Comparison of ENCODE assay signal across 16 cellular contexts in genomic region chr5:124478139-124478737, GRCh38.
DNase-seq lines count a peak whose midpoint lies in the region; ATAC-seq and TF ChIP-seq lines count a peak whose summit lies in the region.
"Had no signal": no experiment of that assay in that cellular context is flagged by ENCODE, and none has a peak within 500 bp of the region (broad histone marks: within the 10 kb centered on the region; RNA-seq: fewer than 3 reads in every experiment).

No MANE protein-coding gene starts in this region.

- peaks cover 18% of the 10 kb centered on the region for H3K4me1 ChIP-seq in Caco-2
- peaks cover 20% of the 10 kb centered on the region for H3K4me1 ChIP-seq in OCI-LY1 (ENCODE audit: insufficient read depth, low read length, severe bottlenecking)
- no peaks in the 10 kb centered on the region for H3K4me1 ChIP-seq in trophoblast cell (ENCODE audit: control insufficient read depth in 1 of 2, insufficient read depth in 2 of 2, low read length in 2 of 2)

- H3K9me3 ChIP-seq in Caco-2 (no peaks in the 10 kb centered on the region), OCI-LY1 (ENCODE audit: low read length) (no peaks in the 10 kb centered on the region), trophoblast cell (ENCODE audit: insufficient read depth, low read depth, low read length) (no peaks in the 10 kb centered on the region)
- H3K9me3 ChIP-seq: HAP-1 had no signal

- no peak overlapping the region for H3K4me3 Mint-ChIP-seq in Caco-2 (ENCODE audit: unreplicated experiment)
- H3K4me3 Mint-ChIP-seq: CD8-positive, alpha-beta memory T cell; GM23338 had no signal

- no peaks in the 10 kb centered on the region for H3K36me3 Mint-ChIP-seq in Caco-2 (ENCODE audit: insufficient read depth, unreplicated experiment)
- H3K36me3 Mint-ChIP-seq: CD8-positive, alpha-beta memory T cell had no signal

- H4K8ac ChIP-seq in trophoblast cell (ENCODE audit: low read depth, low read length), result no peak overlapping the region

- TF ChIP-seq CTCF in Caco-2 (IDR thresholded peaks at IDR 0.05; ENCODE audit: insufficient read depth in 1 of 2, low read depth in 1 of 2, low read length in 1 of 2, severe bottlenecking in 1 of 2, unreplicated experiment in 1 of 2) (no peak), OCI-LY1 (IDR thresholded peaks at IDR 0.05; ENCODE audit: low read length) (no peak)

- no peak overlapping the region for H3K4me2 ChIP-seq in OCI-LY1 (ENCODE audit: low read length)
- no peak overlapping the region for H3K4me2 ChIP-seq in trophoblast cell (ENCODE audit: low read length)
- H3K4me2 ChIP-seq: BLaER1 had no signal

- BruUV-seq in Caco-2 (replicated peaks; lab: Mats Ljungman, UMichigan), result no TSS peak

- DNase-seq in Caco-2 (no peak), left colon (no peak), trophoblast cell (no peak), NCI-H2196 treated with DMSO at 0.1 percent for 48 hours (lab: John Stamatoyannopoulos, UW; ENCODE audit: unreplicated experiment) (no peak)
- DNase-seq in stimulated activated CD8-positive, alpha-beta memory T cell treated with anti-CD3 and anti-CD28 coated beads, Interleukin-4, amount 100 ng/mL, for 48 hours, result no peak
- DNase-seq in activated T-cell treated with anti-CD3 and anti-CD28 coated beads, Interleukin-2, amount 50 U/mL, for 1 hour, result no peak
- DNase-seq: 8988T; AML-193; CD8-positive, alpha-beta memory T cell; DMS 273 treated with DMSO at 0.1 percent for 48 hours had no signal

- POLR2A ChIA-PET in Caco-2 (lab: Charles Lee), result interaction anchor here (0.6 kb wide), 1 partner anchor 17 kb away, joined by 6 read pairs; no protein-coding TSS in a partner anchor

- H3K4me1 Mint-ChIP-seq in Caco-2 (ENCODE audit: low read depth, unreplicated experiment), result no peaks in the 10 kb centered on the region
- H3K4me1 Mint-ChIP-seq: CD8-positive, alpha-beta memory T cell had no signal

- H2AFZ ChIP-seq in OCI-LY1 (ENCODE audit: low read length) (no peak overlapping the region), trophoblast cell (ENCODE audit: insufficient read depth, low read length, poor library complexity) (no peak overlapping the region)

- H3K4me3 ChIP-seq in Caco-2 (ENCODE audit: low read depth, low read length), result no peak overlapping the region
- H3K4me3 ChIP-seq in OCI-LY1 (ENCODE audit: low read depth, low read length, poor library complexity, severe bottlenecking), result no peak overlapping the region
- H3K4me3 ChIP-seq in trophoblast cell (ENCODE audit: low read depth, low read length), result no peak overlapping the region
- H3K4me3 ChIP-seq: BLaER1, GM12878, GM23338, HAP-1 had no signal

- H3K4ac ChIP-seq in trophoblast cell (ENCODE audit: low read depth, low read length), result no peak overlapping the region

- no peaks in the 10 kb centered on the region for H3K36me3 ChIP-seq in Caco-2 (ENCODE audit: control insufficient read depth, insufficient read depth, low read length)
- no peaks in the 10 kb centered on the region for H3K36me3 ChIP-seq in OCI-LY1 (ENCODE audit: insufficient read depth, low read length)
- no peaks in the 10 kb centered on the region for H3K36me3 ChIP-seq in trophoblast cell (ENCODE audit: control insufficient read depth in 1 of 2, insufficient read depth in 2 of 2, low read length in 2 of 2)
- H3K36me3 ChIP-seq: BLaER1, HAP-1 had no signal

- H3K79me2 ChIP-seq in OCI-LY1 (ENCODE audit: insufficient read depth, low read length), result no peaks in the 10 kb centered on the region
- H3K79me2 ChIP-seq in trophoblast cell (ENCODE audit: control insufficient read depth, insufficient read depth, low read length, poor library complexity), result no peaks in the 10 kb centered on the region

- no peak overlapping the region for H3K9ac ChIP-seq in OCI-LY1 (ENCODE audit: low read length)
- H3K9ac ChIP-seq in trophoblast cell (ENCODE audit: low read length), result no peak overlapping the region
- H3K9ac ChIP-seq: BLaER1 had no signal

- intact Hi-C loops in Caco-2 (cut with micrococcal nuclease; ENCODE audit: unreplicated experiment) (no loop called here), left colon (cut with DNase I, micrococcal nuclease) (no loop called here)

- H2BK12ac ChIP-seq in trophoblast cell (ENCODE audit: low read length), result peak overlapping the region; percentile 9

- no peak overlapping the region for H3K14ac ChIP-seq in trophoblast cell (ENCODE audit: low read length)

- no peaks in the 10 kb centered on the region for H4K20me1 ChIP-seq in OCI-LY1 (ENCODE audit: insufficient read depth, low read length)
- H4K20me1 ChIP-seq: BLaER1 had no signal

- H3K27me3 Mint-ChIP-seq in Caco-2 (ENCODE audit: insufficient read depth, unreplicated experiment), result no peaks in the 10 kb centered on the region
- H3K27me3 Mint-ChIP-seq: CD8-positive, alpha-beta memory T cell had no signal

- no peak overlapping the region for H2BK5ac ChIP-seq in trophoblast cell (ENCODE audit: low read depth, low read length, poor library complexity)

- H3K27me3 ChIP-seq in Caco-2 (replicated peaks; ENCODE audit: control insufficient read depth, insufficient read depth, low read length) (no peaks in the 10 kb centered on the region), OCI-LY1 (ENCODE audit: insufficient read depth, low read length) (no peaks in the 10 kb centered on the region), trophoblast cell (ENCODE audit: insufficient read depth, low read length) (no peaks in the 10 kb centered on the region)
- H3K27me3 ChIP-seq: BLaER1 had no signal

- CTCF ChIA-PET in Caco-2 (lab: Charles Lee), result interaction anchor here (0.6 to 0.7 kb wide), 4 partner anchors 30 to 1632 kb away, joined by 3 to 5 read pairs (median 4); no protein-coding TSS in a partner anchor

- H3K18ac ChIP-seq in trophoblast cell (ENCODE audit: low read length), result no peak overlapping the region

- no peak overlapping the region for H4K91ac ChIP-seq in trophoblast cell (ENCODE audit: low read depth, low read length)

- H3K27ac Mint-ChIP-seq in Caco-2 (ENCODE audit: unreplicated experiment), result peak overlapping the region; percentile 3
- H3K27ac Mint-ChIP-seq: CD8-positive, alpha-beta memory T cell had no signal

- WGBS in trophoblast cell (ENCODE audit: extremely low coverage, insufficient coverage, insufficient read length), result no CpG with 5 or more reads among the region's 2 CpGs

- H3K79me1 ChIP-seq in trophoblast cell (ENCODE audit: low read length), result no peaks in the 10 kb centered on the region

- no peak overlapping the region for H2BK120ac ChIP-seq in trophoblast cell (ENCODE audit: insufficient read depth, low read length, poor library complexity)

- H3F3A ChIP-seq in OCI-LY1 (ENCODE audit: insufficient read depth, low read length), result no peaks in the 10 kb centered on the region

- no peak overlapping the region for H4K12ac ChIP-seq in trophoblast cell (ENCODE audit: low read depth, low read length)

- H3K9me3 Mint-ChIP-seq in Caco-2 (ENCODE audit: unreplicated experiment), result no peaks in the 10 kb centered on the region
- H3K9me3 Mint-ChIP-seq: GM23338 had no signal

- H3K9me2 ChIP-seq in OCI-LY1 (ENCODE audit: low read depth, low read length), result no peaks in the 10 kb centered on the region

- no peak overlapping the region for H2AK5ac ChIP-seq in trophoblast cell (ENCODE audit: low read length)

- peak; percentile 27 for ATAC-seq in left colon
- ATAC-seq in GM19328 (IDR thresholded peaks at IDR 0.05; ENCODE audit: unreplicated experiment), result no peak
- ATAC-seq: GM12878 had no signal

- peak overlapping the region; percentile 36 for H3K27ac ChIP-seq in OCI-LY1 (ENCODE audit: low read depth, low read length, poor library complexity, severe bottlenecking)
- no peak overlapping the region for H3K27ac ChIP-seq in trophoblast cell (ENCODE audit: low read depth, low read length)
- H3K27ac ChIP-seq: BLaER1 had no signal

- H3K23ac ChIP-seq in trophoblast cell (ENCODE audit: low read length), result no peak overlapping the region
